1 cellular context compared by ENCODE assay signal in the genomic region with DNA sequence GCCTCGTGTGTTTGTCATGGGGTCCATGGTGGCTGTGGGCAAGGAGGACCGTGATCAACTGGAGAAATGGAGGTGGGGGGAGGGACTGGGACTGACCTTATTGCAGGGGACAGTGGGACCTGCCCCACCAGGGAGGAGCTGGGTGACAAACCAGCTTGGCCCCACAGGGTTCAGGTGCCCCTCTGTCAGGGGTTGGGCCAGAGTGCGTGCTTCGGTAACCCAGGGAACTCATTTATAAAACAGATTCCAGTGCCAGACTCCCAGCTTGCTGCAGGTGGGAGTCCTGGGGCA.
TF ChIP-seq lines count a peak whose summit lies in the region.

No MANE protein-coding gene starts in this region.

TF ChIP-seq in GM23338, 12 proteins besides CTCF, POLR2A, EP300 and RAD21 (continued from another document):
- TF ChIP-seq, protein P1, sequence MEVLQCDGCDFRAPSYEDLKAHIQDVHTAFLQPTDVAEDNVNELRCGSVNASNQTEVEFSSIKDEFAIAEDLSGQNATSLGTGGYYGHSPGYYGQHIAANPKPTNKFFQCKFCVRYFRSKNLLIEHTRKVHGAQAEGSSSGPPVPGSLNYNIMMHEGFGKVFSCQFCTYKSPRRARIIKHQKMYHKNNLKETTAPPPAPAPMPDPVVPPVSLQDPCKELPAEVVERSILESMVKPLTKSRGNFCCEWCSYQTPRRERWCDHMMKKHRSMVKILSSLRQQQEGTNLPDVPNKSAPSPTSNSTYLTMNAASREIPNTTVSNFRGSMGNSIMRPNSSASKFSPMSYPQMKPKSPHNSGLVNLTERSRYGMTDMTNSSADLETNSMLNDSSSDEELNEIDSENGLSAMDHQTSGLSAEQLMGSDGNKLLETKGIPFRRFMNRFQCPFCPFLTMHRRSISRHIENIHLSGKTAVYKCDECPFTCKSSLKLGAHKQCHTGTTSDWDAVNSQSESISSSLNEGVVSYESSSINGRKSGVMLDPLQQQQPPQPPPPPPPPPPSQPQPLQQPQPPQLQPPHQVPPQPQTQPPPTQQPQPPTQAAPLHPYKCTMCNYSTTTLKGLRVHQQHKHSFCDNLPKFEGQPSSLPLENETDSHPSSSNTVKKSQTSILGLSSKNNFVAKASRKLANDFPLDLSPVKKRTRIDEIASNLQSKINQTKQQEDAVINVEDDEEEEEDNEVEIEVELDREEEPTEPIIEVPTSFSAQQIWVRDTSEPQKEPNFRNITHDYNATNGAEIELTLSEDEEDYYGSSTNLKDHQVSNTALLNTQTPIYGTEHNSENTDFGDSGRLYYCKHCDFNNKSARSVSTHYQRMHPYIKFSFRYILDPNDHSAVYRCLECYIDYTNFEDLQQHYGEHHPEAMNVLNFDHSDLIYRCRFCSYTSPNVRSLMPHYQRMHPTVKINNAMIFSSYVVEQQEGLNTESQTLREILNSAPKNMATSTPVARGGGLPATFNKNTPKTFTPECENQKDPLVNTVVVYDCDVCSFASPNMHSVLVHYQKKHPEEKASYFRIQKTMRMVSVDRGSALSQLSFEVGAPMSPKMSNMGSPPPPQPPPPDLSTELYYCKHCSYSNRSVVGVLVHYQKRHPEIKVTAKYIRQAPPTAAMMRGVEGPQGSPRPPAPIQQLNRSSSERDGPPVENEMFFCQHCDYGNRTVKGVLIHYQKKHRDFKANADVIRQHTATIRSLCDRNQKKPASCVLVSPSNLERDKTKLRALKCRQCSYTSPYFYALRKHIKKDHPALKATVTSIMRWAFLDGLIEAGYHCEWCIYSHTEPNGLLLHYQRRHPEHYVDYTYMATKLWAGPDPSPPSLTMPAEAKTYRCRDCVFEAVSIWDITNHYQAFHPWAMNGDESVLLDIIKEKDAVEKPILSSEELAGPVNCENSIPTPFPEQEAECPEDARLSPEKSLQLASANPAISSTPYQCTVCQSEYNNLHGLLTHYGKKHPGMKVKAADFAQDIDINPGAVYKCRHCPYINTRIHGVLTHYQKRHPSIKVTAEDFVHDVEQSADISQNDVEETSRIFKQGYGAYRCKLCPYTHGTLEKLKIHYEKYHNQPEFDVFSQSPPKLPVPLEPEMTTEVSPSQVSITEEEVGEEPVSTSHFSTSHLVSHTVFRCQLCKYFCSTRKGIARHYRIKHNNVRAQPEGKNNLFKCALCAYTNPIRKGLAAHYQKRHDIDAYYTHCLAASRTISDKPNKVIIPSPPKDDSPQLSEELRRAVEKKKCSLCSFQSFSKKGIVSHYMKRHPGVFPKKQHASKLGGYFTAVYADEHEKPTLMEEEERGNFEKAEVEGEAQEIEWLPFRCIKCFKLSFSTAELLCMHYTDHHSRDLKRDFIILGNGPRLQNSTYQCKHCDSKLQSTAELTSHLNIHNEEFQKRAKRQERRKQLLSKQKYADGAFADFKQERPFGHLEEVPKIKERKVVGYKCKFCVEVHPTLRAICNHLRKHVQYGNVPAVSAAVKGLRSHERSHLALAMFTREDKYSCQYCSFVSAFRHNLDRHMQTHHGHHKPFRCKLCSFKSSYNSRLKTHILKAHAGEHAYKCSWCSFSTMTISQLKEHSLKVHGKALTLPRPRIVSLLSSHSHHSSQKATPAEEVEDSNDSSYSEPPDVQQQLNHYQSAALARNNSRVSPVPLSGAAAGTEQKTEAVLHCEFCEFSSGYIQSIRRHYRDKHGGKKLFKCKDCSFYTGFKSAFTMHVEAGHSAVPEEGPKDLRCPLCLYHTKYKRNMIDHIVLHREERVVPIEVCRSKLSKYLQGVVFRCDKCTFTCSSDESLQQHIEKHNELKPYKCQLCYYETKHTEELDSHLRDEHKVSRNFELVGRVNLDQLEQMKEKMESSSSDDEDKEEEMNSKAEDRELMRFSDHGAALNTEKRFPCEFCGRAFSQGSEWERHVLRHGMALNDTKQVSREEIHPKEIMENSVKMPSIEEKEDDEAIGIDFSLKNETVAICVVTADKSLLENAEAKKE (CRISPR knock-in tag; IDR thresholded peaks at IDR 0.05), result no peak
- TF ChIP-seq NANOG (IDR thresholded peaks at IDR 0.05; ENCODE audit: borderline replicate concordance) (no peak), JUNB (IDR thresholded peaks at IDR 0.05; ENCODE audit: unreplicated experiment) (no peak), STAT1 (IDR thresholded peaks at IDR 0.05; ENCODE audit: unreplicated experiment) (no peak), CREB1 (CRISPR knock-in tag; IDR thresholded peaks at IDR 0.05; ENCODE audit: low read depth) (no peak), EZH2 (IDR thresholded peaks at IDR 0.05; ENCODE audit: low read depth, unreplicated experiment) (no peak), EZH2phosphoT487 (IDR thresholded peaks at IDR 0.05; ENCODE audit: unreplicated experiment) (no peak), ZNF114 (CRISPR knock-in tag; IDR thresholded peaks at IDR 0.05) (no peak), POLR2AphosphoS5 (IDR thresholded peaks at IDR 0.05; ENCODE audit: low read depth) (no peak)
- TF ChIP-seq, protein P2, sequence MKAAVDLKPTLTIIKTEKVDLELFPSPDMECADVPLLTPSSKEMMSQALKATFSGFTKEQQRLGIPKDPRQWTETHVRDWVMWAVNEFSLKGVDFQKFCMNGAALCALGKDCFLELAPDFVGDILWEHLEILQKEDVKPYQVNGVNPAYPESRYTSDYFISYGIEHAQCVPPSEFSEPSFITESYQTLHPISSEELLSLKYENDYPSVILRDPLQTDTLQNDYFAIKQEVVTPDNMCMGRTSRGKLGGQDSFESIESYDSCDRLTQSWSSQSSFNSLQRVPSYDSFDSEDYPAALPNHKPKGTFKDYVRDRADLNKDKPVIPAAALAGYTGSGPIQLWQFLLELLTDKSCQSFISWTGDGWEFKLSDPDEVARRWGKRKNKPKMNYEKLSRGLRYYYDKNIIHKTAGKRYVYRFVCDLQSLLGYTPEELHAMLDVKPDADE (IDR thresholded peaks at IDR 0.05), result no peak
